ENCODE assay signal across 16 cellular contexts in genomic region chr9:86080112-86080579, GRCh38.
"Had no signal": no experiment of that assay in that cellular context is flagged by ENCODE, and none has a peak within 500 bp of the region (broad histone marks: within the 10 kb centered on the region; RNA-seq: fewer than 3 reads in every experiment).

No MANE protein-coding gene starts in this region.

- H3K4me3 ChIP-seq: cardiac muscle cell, colonic mucosa, hepatocyte, psoas muscle, upper lobe of left lung had no signal

- H3K4me1 ChIP-seq: colonic mucosa, psoas muscle, upper lobe of left lung had no signal

- H3K36me3 Mint-ChIP-seq: activated naive CD4-positive, alpha-beta T cell treated with anti-CD3 and anti-CD28 coated beads, Interleukin-2, amount 50 U/mL, for 24 hours; naive B cell had no signal

- H3K36me3 ChIP-seq: cardiac muscle cell, colonic mucosa, upper lobe of left lung had no signal

- H3K4me3 Mint-ChIP-seq: activated naive CD4-positive, alpha-beta T cell treated with anti-CD3 and anti-CD28 coated beads, Interleukin-2, amount 50 U/mL, for 24 hours; naive B cell; T-helper 17 cell had no signal

- H3K27ac ChIP-seq: cardiac muscle cell, colonic mucosa, hepatocyte, psoas muscle, upper lobe of left lung had no signal

- ATAC-seq: psoas muscle, sciatic nerve, T-helper 17 cell had no signal

- H3K9me3 ChIP-seq: colonic mucosa, psoas muscle, upper lobe of left lung had no signal

- DNase-seq: activated CD4-positive, alpha-beta T cell treated with anti-CD3 and anti-CD28 coated beads, Interleukin-2, amount 50 U/mL, for 1 hour; activated effector memory CD4-positive, alpha-beta T cell treated with Interleukin-2 at 50 U/mL for 16 hours; amniotic stem cell; colonic mucosa; midbrain; naive B cell; occipital lobe; psoas muscle; stimulated activated CD4-positive, alpha-beta T cell treated with anti-CD3 and anti-CD28 coated beads, Interleukin-12 subunit alpha, Interleukin-12 subunit beta, amount 100 ng/mL, for 4 hours; stimulated activated naive CD4-positive, alpha-beta T cell; T-helper 17 cell had no signal

- H3K27me3 Mint-ChIP-seq: naive B cell had no signal

- H3K9me3 Mint-ChIP-seq: activated naive CD4-positive, alpha-beta T cell treated with anti-CD3 and anti-CD28 coated beads, Interleukin-2, amount 50 U/mL, for 24 hours had no signal

- H3K4me1 Mint-ChIP-seq: naive B cell, T-helper 17 cell had no signal

- H3K27me3 ChIP-seq: cardiac muscle cell, colonic mucosa, hepatocyte, upper lobe of left lung had no signal

- H3K27ac Mint-ChIP-seq: activated naive CD4-positive, alpha-beta T cell treated with anti-CD3 and anti-CD28 coated beads, Interleukin-2, amount 50 U/mL, for 24 hours; T-helper 17 cell had no signal
